In the genomic region with DNA sequence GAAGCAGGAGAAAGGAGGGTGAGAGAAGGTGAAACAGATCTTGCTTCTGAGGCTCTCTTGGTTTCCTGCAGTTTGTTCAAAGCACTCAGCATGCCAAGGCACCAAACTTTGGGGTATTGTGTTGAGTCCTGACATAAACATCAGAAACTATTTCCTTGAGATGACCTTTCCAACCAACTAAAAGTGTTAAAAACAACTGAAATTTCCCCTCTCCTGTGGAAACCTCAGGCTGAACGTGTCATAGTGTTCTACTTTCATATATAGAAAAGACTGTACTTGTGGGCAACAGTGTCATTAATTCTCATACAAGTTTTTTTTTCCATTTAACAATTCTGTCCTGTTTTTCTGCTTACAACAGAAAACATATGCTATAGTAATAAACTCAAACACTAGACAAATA, we compare ENCODE assay signal across 16 cellular contexts. TPM values are rescaled to one million over a fixed set of nuclear protein-coding genes. Genes with fewer than 3 reads are reported as not detected.
A peak's percentile ranks its signal among the peaks of the same experiment; 100 is the strongest.
DNase-seq lines count a peak whose midpoint lies in the region; ATAC-seq and TF ChIP-seq lines count a peak whose summit lies in the region.
"Had no signal": no experiment of that assay in that cellular context is flagged by ENCODE, and none has a peak within 500 bp of the region (broad histone marks: within the 10 kb centered on the region; RNA-seq: fewer than 3 reads in every experiment).

No MANE protein-coding gene starts in this region.

- no peak for DNase-seq in activated CD8-positive, alpha-beta memory T cell treated with anti-CD3 and anti-CD28 coated beads, Interleukin-2, amount 10 ng/mL, durations not matched to agents 7 days and 5 days
- DNase-seq in activated CD8-positive, alpha-beta memory T cell treated with anti-CD3 and anti-CD28 coated beads, Interleukin-2, amount 50 U/mL, for 48 hours = no peak
- DNase-seq in activated naive CD8-positive, alpha-beta T cell treated with anti-CD3 and anti-CD28 coated beads, Interleukin-2, amount 10 ng/mL, durations not matched to agents 7 days and 5 days = no peak
- DNase-seq in HPDE6-E6E7 (ENCODE audit: extremely low spot score) (no peak), sigmoid colon (no peak)
- DNase-seq: activated CD8-positive, alpha-beta memory T cell treated with anti-CD3 and anti-CD28 coated beads, Interleukin-2, amount 50 U/mL, for 4 hours; aorta; gastrocnemius medialis; H9; NCI-H1930; NCI-H524; upper lobe of left lung had no signal

- CTCF ChIA-PET in activated CD8-positive, alpha-beta memory T cell treated with anti-CD3 and anti-CD28 coated beads, Interleukin-2, amount 10 ng/mL, durations not matched to agents 7 days and 5 days (lab: Charles Lee) = no interaction called here

- TF ChIP-seq POLR2A in sigmoid colon (IDR thresholded peaks at IDR 0.05) = no peak

- no peak for TF ChIP-seq EP300 in sigmoid colon (IDR thresholded peaks at IDR 0.05)

- no peaks in the 10 kb centered on the region for H3K36me3 ChIP-seq in sigmoid colon
- H3K36me3 ChIP-seq: gastrocnemius medialis, upper lobe of left lung had no signal

- 71 to 76% methylated on average over 1 of the region's 1 CpG for WGBS in sigmoid colon, 2 donors

- peak overlapping the region; percentile 60 for H3K4me3 Mint-ChIP-seq in activated CD8-positive, alpha-beta memory T cell treated with anti-CD3 and anti-CD28 coated beads, Interleukin-2, amount 10 ng/mL, durations not matched to agents 7 days and 5 days
- H3K4me3 Mint-ChIP-seq in T-helper 1 cell treated with Interleukin-12 subunit alpha and Interleukin-12 subunit beta and Interleukin-4 antibody, amounts not matched to agents 30 μg/mL and 1 μg/mL, for 36 hours = peak overlapping the region; percentile 36
- peak overlapping the region; percentile 67 for H3K4me3 Mint-ChIP-seq in activated naive CD8-positive, alpha-beta T cell treated with anti-CD3 and anti-CD28 coated beads, Interleukin-2, amount 10 ng/mL, durations not matched to agents 7 days and 5 days
- H3K4me3 Mint-ChIP-seq in stimulated activated memory B cell treated with anti-CD40 and anti-IgM and Interleukin-4, amounts not matched to agents 10 μg/mL and 1 μg/mL and 100 μg/mL, for 72 hours = peak overlapping the region; percentile 12
- H3K4me3 Mint-ChIP-seq: H9 had no signal

- H3K27ac Mint-ChIP-seq in activated CD8-positive, alpha-beta memory T cell treated with anti-CD3 and anti-CD28 coated beads, Interleukin-2, amount 10 ng/mL, durations not matched to agents 7 days and 5 days = peak overlapping the region; percentile 91
- H3K27ac Mint-ChIP-seq in T-helper 1 cell treated with Interleukin-12 subunit alpha and Interleukin-12 subunit beta and Interleukin-4 antibody, amounts not matched to agents 30 μg/mL and 1 μg/mL, for 36 hours = peak overlapping the region; percentile 91
- H3K27ac Mint-ChIP-seq in activated naive CD8-positive, alpha-beta T cell treated with anti-CD3 and anti-CD28 coated beads, Interleukin-2, amount 10 ng/mL, durations not matched to agents 7 days and 5 days = peak overlapping the region; percentile 90
- peak overlapping the region; percentile 83 for H3K27ac Mint-ChIP-seq in stimulated activated memory B cell treated with anti-CD40 and anti-IgM and Interleukin-4, amounts not matched to agents 10 μg/mL and 1 μg/mL and 100 μg/mL, for 72 hours
- H3K27ac Mint-ChIP-seq: H9 had no signal

- no peaks in the 10 kb centered on the region for H3K9me3 Mint-ChIP-seq in activated CD8-positive, alpha-beta memory T cell treated with anti-CD3 and anti-CD28 coated beads, Interleukin-2, amount 10 ng/mL, durations not matched to agents 7 days and 5 days (ENCODE audit: low read depth)
- no peaks in the 10 kb centered on the region for H3K9me3 Mint-ChIP-seq in T-helper 1 cell treated with Interleukin-12 subunit alpha and Interleukin-12 subunit beta and Interleukin-4 antibody, amounts not matched to agents 30 μg/mL and 1 μg/mL, for 36 hours
- no peaks in the 10 kb centered on the region for H3K9me3 Mint-ChIP-seq in activated naive CD8-positive, alpha-beta T cell treated with anti-CD3 and anti-CD28 coated beads, Interleukin-2, amount 10 ng/mL, durations not matched to agents 7 days and 5 days
- no peaks in the 10 kb centered on the region for H3K9me3 Mint-ChIP-seq in stimulated activated memory B cell treated with anti-CD40 and anti-IgM and Interleukin-4, amounts not matched to agents 10 μg/mL and 1 μg/mL and 100 μg/mL, for 72 hours
- H3K9me3 Mint-ChIP-seq: H9 had no signal

- no peak overlapping the region for H3K27ac ChIP-seq in sigmoid colon
- H3K27ac ChIP-seq: gastrocnemius medialis, SK-N-MC, upper lobe of left lung had no signal

- peaks cover 65% of the 10 kb centered on the region for H3K4me1 Mint-ChIP-seq in activated CD8-positive, alpha-beta memory T cell treated with anti-CD3 and anti-CD28 coated beads, Interleukin-2, amount 10 ng/mL, durations not matched to agents 7 days and 5 days
- H3K4me1 Mint-ChIP-seq in T-helper 1 cell treated with Interleukin-12 subunit alpha and Interleukin-12 subunit beta and Interleukin-4 antibody, amounts not matched to agents 30 μg/mL and 1 μg/mL, for 36 hours (ENCODE audit: low read depth) = peaks cover 59% of the 10 kb centered on the region
- H3K4me1 Mint-ChIP-seq in activated naive CD8-positive, alpha-beta T cell treated with anti-CD3 and anti-CD28 coated beads, Interleukin-2, amount 10 ng/mL, durations not matched to agents 7 days and 5 days = peaks cover 59% of the 10 kb centered on the region
- H3K4me1 Mint-ChIP-seq in stimulated activated memory B cell treated with anti-CD40 and anti-IgM and Interleukin-4, amounts not matched to agents 10 μg/mL and 1 μg/mL and 100 μg/mL, for 72 hours = peaks cover 38% of the 10 kb centered on the region
- H3K4me1 Mint-ChIP-seq: H9 had no signal

- H3K36me3 Mint-ChIP-seq in activated CD8-positive, alpha-beta memory T cell treated with anti-CD3 and anti-CD28 coated beads, Interleukin-2, amount 10 ng/mL, durations not matched to agents 7 days and 5 days = peaks cover 3% of the 10 kb centered on the region
- no peaks in the 10 kb centered on the region for H3K36me3 Mint-ChIP-seq in T-helper 1 cell treated with Interleukin-12 subunit alpha and Interleukin-12 subunit beta and Interleukin-4 antibody, amounts not matched to agents 30 μg/mL and 1 μg/mL, for 36 hours (ENCODE audit: low read depth)
- no peaks in the 10 kb centered on the region for H3K36me3 Mint-ChIP-seq in activated naive CD8-positive, alpha-beta T cell treated with anti-CD3 and anti-CD28 coated beads, Interleukin-2, amount 10 ng/mL, durations not matched to agents 7 days and 5 days
- no peaks in the 10 kb centered on the region for H3K36me3 Mint-ChIP-seq in stimulated activated memory B cell treated with anti-CD40 and anti-IgM and Interleukin-4, amounts not matched to agents 10 μg/mL and 1 μg/mL and 100 μg/mL, for 72 hours

- H3K27me3 Mint-ChIP-seq in activated CD8-positive, alpha-beta memory T cell treated with anti-CD3 and anti-CD28 coated beads, Interleukin-2, amount 10 ng/mL, durations not matched to agents 7 days and 5 days = no peaks in the 10 kb centered on the region
- H3K27me3 Mint-ChIP-seq in T-helper 1 cell treated with Interleukin-12 subunit alpha and Interleukin-12 subunit beta and Interleukin-4 antibody, amounts not matched to agents 30 μg/mL and 1 μg/mL, for 36 hours (ENCODE audit: low read depth) = no peaks in the 10 kb centered on the region
- H3K27me3 Mint-ChIP-seq in activated naive CD8-positive, alpha-beta T cell treated with anti-CD3 and anti-CD28 coated beads, Interleukin-2, amount 10 ng/mL, durations not matched to agents 7 days and 5 days = no peaks in the 10 kb centered on the region
- no peaks in the 10 kb centered on the region for H3K27me3 Mint-ChIP-seq in stimulated activated memory B cell treated with anti-CD40 and anti-IgM and Interleukin-4, amounts not matched to agents 10 μg/mL and 1 μg/mL and 100 μg/mL, for 72 hours

- intact Hi-C loops in sigmoid colon (cut with DNase I) = no loop called here

- no peak for TF ChIP-seq CTCF in sigmoid colon (IDR thresholded peaks at IDR 0.05)

- H3K4me1 ChIP-seq in sigmoid colon = no peaks in the 10 kb centered on the region
- H3K4me1 ChIP-seq: gastrocnemius medialis had no signal

- no peak overlapping the region for H3K4me3 ChIP-seq in sigmoid colon
- H3K4me3 ChIP-seq: gastrocnemius medialis, SK-N-MC, upper lobe of left lung had no signal

- H3K9me3 ChIP-seq in sigmoid colon = no peaks in the 10 kb centered on the region
- H3K9me3 ChIP-seq: gastrocnemius medialis, upper lobe of left lung had no signal

- peak; percentile 50 for ATAC-seq in activated CD8-positive, alpha-beta memory T cell treated with anti-CD3 and anti-CD28 coated beads, Interleukin-2, amount 10 ng/mL, durations not matched to agents 7 days and 5 days
- ATAC-seq in activated naive CD8-positive, alpha-beta T cell treated with anti-CD3 and anti-CD28 coated beads, Interleukin-2, amount 10 ng/mL, durations not matched to agents 7 days and 5 days (ENCODE audit: low read depth) = peak; percentile 40
- peak; percentile 54 for ATAC-seq in stimulated activated memory B cell treated with anti-CD40 and anti-IgM and Interleukin-4, amounts not matched to agents 10 μg/mL and 1 μg/mL and 100 μg/mL, for 72 hours
- ATAC-seq in HG02870 (IDR thresholded peaks at IDR 0.05; ENCODE audit: unreplicated experiment) = no peak
- ATAC-seq: gastrocnemius medialis had no signal

- POLR2A ChIA-PET in activated naive CD8-positive, alpha-beta T cell treated with anti-CD3 and anti-CD28 coated beads, Interleukin-2, amount 10 ng/mL, durations not matched to agents 7 days and 5 days (lab: Charles Lee) = no interaction called here

- H3K27me3 ChIP-seq in sigmoid colon = no peaks in the 10 kb centered on the region
- H3K27me3 ChIP-seq: gastrocnemius medialis, upper lobe of left lung had no signal

RNA-seq across cellular contexts. Expression of gene LYST, which starts 6.3 kb away (rescaled TPM):
- 100 to 1,000 TPM in 1 of 2 experiments, 10 to 100 TPM in 1; 64.9 to 131 TPM for total RNA-seq in activated CD8-positive, alpha-beta memory T cell treated with anti-CD3 and anti-CD28 coated beads, Interleukin-2, amount 10 ng/mL, durations not matched to agents 7 days and 5 days
- total RNA-seq in activated naive CD8-positive, alpha-beta T cell treated with anti-CD3 and anti-CD28 coated beads, Interleukin-2, amount 10 ng/mL, durations not matched to agents 7 days and 5 days = 10 to 100 TPM; 52.8 to 61.2 TPM
- total RNA-seq in sigmoid colon = 10 to 100 TPM; 21.9 to 53.2 (median 33.5) TPM
- 10 to 100 TPM in 1 of 3 donors, 1 to 10 TPM in 2; 6.6 to 12.9 (median 8.3) TPM for polyA plus RNA-seq in sigmoid colon

Comparison
In these comparisons a context has a peak if more than half of its experiments do, and no peak if none do; other contexts are left out.
1. H3K4me3 Mint-ChIP-seq: peak in every context shown above with its lines; median percentile 67 in activated naive CD8-positive, alpha-beta T cell treated with anti-CD3 and anti-CD28 coated beads, Interleukin-2, amount 10 ng/mL, durations not matched to agents 7 days and 5 days; 60 in activated CD8-positive, alpha-beta memory T cell treated with anti-CD3 and anti-CD28 coated beads, Interleukin-2, amount 10 ng/mL, durations not matched to agents 7 days and 5 days; 36 in T-helper 1 cell treated with Interleukin-12 subunit alpha and Interleukin-12 subunit beta and Interleukin-4 antibody, amounts not matched to agents 30 μg/mL and 1 μg/mL, for 36 hours; 12 in stimulated activated memory B cell treated with anti-CD40 and anti-IgM and Interleukin-4, amounts not matched to agents 10 μg/mL and 1 μg/mL and 100 μg/mL, for 72 hours.